In genomic region chr1:3318329-3318728, GRCh38 we compare ENCODE assay signal across 26 cellular contexts.
"Had no signal": no experiment of that assay in that cellular context is flagged by ENCODE, and none has a peak within 500 bp of the region (broad histone marks: within the 10 kb centered on the region; RNA-seq: fewer than 3 reads in every experiment).

No MANE protein-coding gene starts in this region.

- H3K9me3 ChIP-seq: adrenal gland had no signal

- H3K4me1 Mint-ChIP-seq: activated naive CD8-positive, alpha-beta T cell treated with anti-CD3 and anti-CD28 coated beads, Interleukin-2, amount 10 ng/mL, durations not matched to agents 7 days and 5 days had no signal

- H3K4me3 ChIP-seq: adrenal gland had no signal

- H3K36me3 Mint-ChIP-seq: activated naive CD8-positive, alpha-beta T cell treated with anti-CD3 and anti-CD28 coated beads, Interleukin-2, amount 10 ng/mL, durations not matched to agents 7 days and 5 days; WTC11 had no signal

- FAIRE-seq: bronchial epithelial cell had no signal

- H3K36me3 ChIP-seq: adrenal gland had no signal

- H3K27ac Mint-ChIP-seq: activated CD8-positive, alpha-beta T cell treated with anti-CD3 and anti-CD28 coated beads, Interleukin-2, amount 10 ng/mL, durations not matched to agents 7 days and 5 days; activated naive CD4-positive, alpha-beta T cell treated with anti-CD3 and anti-CD28 coated beads for 36 hours; activated naive CD8-positive, alpha-beta T cell treated with anti-CD3 and anti-CD28 coated beads, Interleukin-2, amount 10 ng/mL, durations not matched to agents 7 days and 5 days; T-helper 17 cell; WTC11 had no signal

- H3K9me3 Mint-ChIP-seq: WTC11 had no signal

- H3K27me3 Mint-ChIP-seq: T-helper 17 cell had no signal

- H3K27ac ChIP-seq: adrenal gland had no signal

- ATAC-seq: activated CD8-positive, alpha-beta T cell treated with anti-CD3 and anti-CD28 coated beads, Interleukin-2, amount 10 ng/mL, durations not matched to agents 7 days and 5 days; T-helper 17 cell; WTC11 had no signal

- DNase-seq: activated CD4-positive, alpha-beta T cell treated with anti-CD3 and anti-CD28 coated beads for 48 hours; activated CD4-positive, alpha-beta T cell treated with anti-CD3 and anti-CD28 coated beads, Interleukin-2, amount 50 U/mL, for 4 hours; activated CD4-positive, CD25-positive, alpha-beta regulatory T cell treated with anti-CD3 and anti-CD28 coated beads, Interleukin-2, amount 50 U/mL, for 72 hours; activated CD8-positive, alpha-beta memory T cell treated with anti-CD3 and anti-CD28 coated beads, Interleukin-2, amount 50 U/mL, for 48 hours; activated CD8-positive, alpha-beta T cell treated with anti-CD3 and anti-CD28 coated beads, Interleukin-2, amount 10 ng/mL, durations not matched to agents 7 days and 5 days; activated gamma-delta T cell; activated naive CD4-positive, alpha-beta T cell treated with anti-CD3 and anti-CD28 coated beads for 36 hours; activated naive CD8-positive, alpha-beta T cell treated with anti-CD3 and anti-CD28 coated beads, Interleukin-2, amount 10 ng/mL, durations not matched to agents 7 days and 5 days; activated T-cell treated with anti-CD3 and anti-CD28 coated beads, Interleukin-2, amount 50 U/mL, for 1 hour; adrenal gland; anterior cingulate cortex; Karpas-422; MM.1S; NCI-H1105; NCI-H1436; NCI-H1694 treated with DMSO at 0.1 percent for 48 hours; NCI-H2029 treated with DMSO at 0.1 percent for 48 hours; NCI-H345; NCI-H510A; NCI-H526 treated with DMSO at 0.1 percent for 48 hours; NCI-H82; SIG-M5; T-helper 17 cell; T-helper 9 cell had no signal

- H3K4me3 Mint-ChIP-seq: activated CD8-positive, alpha-beta T cell treated with anti-CD3 and anti-CD28 coated beads, Interleukin-2, amount 10 ng/mL, durations not matched to agents 7 days and 5 days; activated naive CD4-positive, alpha-beta T cell treated with anti-CD3 and anti-CD28 coated beads for 36 hours; activated naive CD8-positive, alpha-beta T cell treated with anti-CD3 and anti-CD28 coated beads, Interleukin-2, amount 10 ng/mL, durations not matched to agents 7 days and 5 days; T-helper 17 cell; WTC11 had no signal
